ENCODE assay signal across 20 cellular contexts in the genomic region with DNA sequence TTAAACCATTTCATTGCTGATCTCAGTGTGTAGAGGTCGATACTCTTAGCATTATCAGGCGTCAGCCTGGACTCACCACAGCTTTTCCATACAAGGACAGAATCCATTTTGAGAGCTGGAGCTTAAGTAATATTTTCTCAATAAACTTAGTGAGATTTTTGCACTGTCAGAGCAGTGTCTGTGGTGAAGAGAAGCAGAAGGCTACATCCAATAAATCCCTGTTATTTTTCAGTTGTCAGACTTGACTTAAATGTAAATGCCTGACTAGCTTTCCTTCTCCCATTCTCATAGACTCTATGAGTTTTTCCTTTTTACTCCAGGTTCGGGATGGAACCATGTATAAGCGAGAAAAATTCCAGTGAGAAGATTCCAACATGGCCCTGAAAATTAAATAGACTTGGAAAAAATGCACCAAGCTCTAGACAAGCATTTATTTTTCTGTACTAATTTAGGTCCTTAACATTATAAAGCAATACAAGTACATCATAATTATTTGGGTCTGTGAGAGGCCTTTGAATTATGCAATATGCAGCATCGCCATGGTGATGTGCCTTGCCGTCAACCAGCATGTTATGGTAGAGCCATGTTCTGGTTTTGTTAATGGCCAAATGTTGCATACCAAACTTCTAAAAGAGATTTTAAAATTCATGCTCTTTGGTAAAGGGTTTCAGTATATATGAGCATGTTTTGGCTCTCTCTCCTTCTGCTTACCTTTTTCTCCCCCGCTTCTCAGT.
"Had no signal": no experiment of that assay in that cellular context is flagged by ENCODE, and none has a peak within 500 bp of the region (broad histone marks: within the 10 kb centered on the region; RNA-seq: fewer than 3 reads in every experiment).

No MANE protein-coding gene starts in this region.

- H3K36me3 Mint-ChIP-seq: stimulated activated effector memory CD8-positive, alpha-beta T cell treated with anti-CD3 and anti-CD28 coated beads, Interleukin-12 subunit alpha, Interleukin-12 subunit beta, amount 100 ng/mL, for 72 hours had no signal

- H3K4me1 ChIP-seq: neural progenitor cell, pancreas, suprapubic skin had no signal

- H3K27ac ChIP-seq: neural progenitor cell, pancreas, suprapubic skin, thyroid gland had no signal

- H3K9me3 ChIP-seq: pancreas, thyroid gland had no signal

- H3K4me3 ChIP-seq: mucosa of descending colon, neural progenitor cell, pancreas, suprapubic skin, thyroid gland had no signal

- H3K36me3 ChIP-seq: neural progenitor cell, pancreas, suprapubic skin, thyroid gland had no signal

- H3K4me1 Mint-ChIP-seq: immature natural killer cell; naive thymus-derived CD8-positive, alpha-beta T cell; stimulated activated effector memory CD8-positive, alpha-beta T cell treated with anti-CD3 and anti-CD28 coated beads, Interleukin-12 subunit alpha, Interleukin-12 subunit beta, amount 100 ng/mL, for 72 hours had no signal

- H3K4me3 Mint-ChIP-seq: immature natural killer cell; naive thymus-derived CD8-positive, alpha-beta T cell; neural progenitor cell; stimulated activated effector memory CD8-positive, alpha-beta T cell treated with anti-CD3 and anti-CD28 coated beads, Interleukin-12 subunit alpha, Interleukin-12 subunit beta, amount 100 ng/mL, for 72 hours had no signal

- H3K27me3 ChIP-seq: neural progenitor cell, pancreas, suprapubic skin, thyroid gland had no signal

- DNase-seq: caudate nucleus; cortex of kidney; effector memory CD4-positive, alpha-beta T cell; foreskin fibroblast; immature natural killer cell; kidney; left colon; mucosa of descending colon; naive thymus-derived CD8-positive, alpha-beta T cell; nucleus accumbens; pancreas; right cardiac atrium; stimulated activated CD4-positive, alpha-beta T cell treated with anti-CD3 and anti-CD28 coated beads, Interleukin-4, amount 100 ng/mL, for 1 hour; stimulated activated CD8-positive, alpha-beta memory T cell treated with anti-CD3 and anti-CD28 coated beads, Interleukin-4, amount 100 ng/mL, for 48 hours; stimulated activated naive CD8-positive, alpha-beta T cell treated with anti-CD3 and anti-CD28 coated beads, Interleukin-15, Interleukin-2, amounts not matched to agents 100 U/mL and 50 U/mL, for 24 hours; thyroid gland had no signal

- H3K27ac Mint-ChIP-seq: immature natural killer cell; naive thymus-derived CD8-positive, alpha-beta T cell; neural progenitor cell; progenitor cell of endocrine pancreas; stimulated activated effector memory CD8-positive, alpha-beta T cell treated with anti-CD3 and anti-CD28 coated beads, Interleukin-12 subunit alpha, Interleukin-12 subunit beta, amount 100 ng/mL, for 72 hours had no signal

- H3K27me3 Mint-ChIP-seq: progenitor cell of endocrine pancreas had no signal
